8 cellular contexts compared by ENCODE assay signal in genomic region chr7:128030999-128031681, GRCh38. TPM values are rescaled to one million over a fixed set of nuclear protein-coding genes. Genes with fewer than 3 reads are reported as not detected.
DNase-seq lines count a peak whose midpoint lies in the region; ATAC-seq and TF ChIP-seq lines count a peak whose summit lies in the region.

TSS of gene LRRC4 (minus strand) at chr7:128031437. CDS start at chr7:128030640, 797 bp downstream.

- H3K4me1 Mint-ChIP-seq in CD8-positive, alpha-beta T cell (ENCODE audit: low read depth): peaks cover 29% of the 10 kb centered on the region

- no peak within 1 kb of the TSS for H3K27ac Mint-ChIP-seq in CD8-positive, alpha-beta T cell

- no peaks in the 10 kb centered on the region for H4K20me1 ChIP-seq in fibroblast of lung (ENCODE audit: control insufficient read depth, extremely low read depth, insufficient read depth, low read length)

- H3K79me2 ChIP-seq in fibroblast of lung (ENCODE audit: control insufficient read depth, insufficient read depth, low read length): no peaks in the 10 kb centered on the region

- CTCF ChIA-PET in CD8-positive, alpha-beta T cell (lab: Charles Lee): interaction anchor here (0.9 to 1.3 kb wide), 2 partner anchors 322 to 323 kb away, joined by 3 read pairs; no protein-coding TSS in a partner anchor

- peaks cover 10% of the 10 kb centered on the region for H3K36me3 Mint-ChIP-seq in CD8-positive, alpha-beta T cell

- ATAC-seq in CD8-positive, alpha-beta T cell: peak; percentile 21
- ATAC-seq in GM19452 (IDR thresholded peaks at IDR 0.05; ENCODE audit: unreplicated experiment) (peak; percentile 34), HG03565 (IDR thresholded peaks at IDR 0.05; ENCODE audit: unreplicated experiment) (peak; percentile 26)

- no peaks in the 10 kb centered on the region for H3K9me3 ChIP-seq in CD8-positive, alpha-beta T cell (ENCODE audit: low read length)
- no peaks in the 10 kb centered on the region for H3K9me3 ChIP-seq in fibroblast of lung (ENCODE audit: control insufficient read depth, insufficient read depth, low read depth, low read length)

- H3K4me2 ChIP-seq in fibroblast of lung (ENCODE audit: extremely low read depth, insufficient read depth, low read length): peak within 1 kb of the TSS; percentile 76

- H3K27me3 ChIP-seq in CD8-positive, alpha-beta T cell (ENCODE audit: insufficient read depth, low read length): no peaks in the 10 kb centered on the region
- no peaks in the 10 kb centered on the region for H3K27me3 ChIP-seq in fibroblast of lung (ENCODE audit: control insufficient read depth, insufficient read depth, low read length)

- WGBS in urinary bladder: under 1% methylated on average over 83 of the region's 83 CpGs

- in situ Hi-C loops in KBM-7 (cut with MboI; ENCODE audit: low pct_unique_long_range_greater_than_20kb, low sequenced_read_pairs): no loop called here

- peak in 1 of 7 experiments; percentile 24 for DNase-seq in CD8-positive, alpha-beta T cell
- peak; percentile 66 for DNase-seq in activated CD8-positive, alpha-beta memory T cell treated with anti-CD3 and anti-CD28 coated beads, Interleukin-2, amount 50 U/mL, for 48 hours
- DNase-seq in fibroblast of lung (ENCODE audit: low read depth in 2 of 2): peak; percentile 39 to 62
- peak; percentile 78 for DNase-seq in myocyte (ENCODE audit: low read depth)
- no peak for DNase-seq in KBM-7

- H3K9ac ChIP-seq in fibroblast of lung (ENCODE audit: insufficient read depth, low read length): peak within 1 kb of the TSS; percentile 67

- no peaks in the 10 kb centered on the region for H3K36me3 ChIP-seq in CD8-positive, alpha-beta T cell (ENCODE audit: insufficient read depth, low read length)
- H3K36me3 ChIP-seq in fibroblast of lung (ENCODE audit: control insufficient read depth, insufficient read depth, low read length) (peaks cover 2% of the 10 kb centered on the region), urinary bladder (ENCODE audit: insufficient read depth) (no peaks in the 10 kb centered on the region)

- peak within 1 kb of the TSS; percentile 92 for H3K4me3 Mint-ChIP-seq in CD8-positive, alpha-beta T cell

- no peak within 1 kb of the TSS for H3K27ac ChIP-seq in CD8-positive, alpha-beta T cell (ENCODE audit: low read depth, low read length)
- H3K27ac ChIP-seq in fibroblast of lung (ENCODE audit: insufficient read depth, low read length): peak within 1 kb of the TSS; percentile 37
- H3K27ac ChIP-seq in urinary bladder (ENCODE audit: low read depth): no peak within 1 kb of the TSS

- no peak for TF ChIP-seq CTCF in CD8-positive, alpha-beta T cell (IDR thresholded peaks at IDR 0.05)
- TF ChIP-seq CTCF in fibroblast of lung (conservative IDR thresholded peaks at IDR 0.05 in 1 of 2, IDR thresholded peaks at IDR 0.05 in 1 of 2; ENCODE audit: low read depth in 1 of 2, low read length in 2 of 2): no peak

- intact Hi-C loops in CD8-positive, alpha-beta T cell (cut with DNase I, micrococcal nuclease): loop anchor here in 1 of 2 experiments (10.0 kb wide), 1 partner anchor 326 kb away; no protein-coding TSS in a partner anchor

- no peaks in the 10 kb centered on the region for H3K4me1 ChIP-seq in CD8-positive, alpha-beta T cell (ENCODE audit: insufficient read depth, low read length)
- no peaks in the 10 kb centered on the region for H3K4me1 ChIP-seq in fibroblast of lung (ENCODE audit: control insufficient read depth, extremely low read depth, insufficient read depth, low read length)
- peaks cover 2% of the 10 kb centered on the region for H3K4me1 ChIP-seq in urinary bladder (ENCODE audit: insufficient read depth)

- no peaks in the 10 kb centered on the region for H3K9me3 Mint-ChIP-seq in CD8-positive, alpha-beta T cell

- peaks cover 4% of the 10 kb centered on the region for H3K27me3 Mint-ChIP-seq in CD8-positive, alpha-beta T cell (ENCODE audit: low read depth)

- H3K4me3 ChIP-seq in CD8-positive, alpha-beta T cell (ENCODE audit: low read depth, low read length): peak within 1 kb of the TSS; percentile 37
- peak within 1 kb of the TSS; percentile 26 to 58 (median 39) for H3K4me3 ChIP-seq in fibroblast of lung (replicated peaks in 1 of 4; ENCODE audit: control extremely low read depth in 1 of 4, insufficient read depth in 1 of 4, low read depth in 3 of 4, low read length in 4 of 4)
- H3K4me3 ChIP-seq in urinary bladder (ENCODE audit: low read depth, low read length): peak within 1 kb of the TSS; percentile 75

- no peak within 1 kb of the TSS for H2AFZ ChIP-seq in fibroblast of lung (ENCODE audit: low read length)

- POLR2A ChIA-PET in CD8-positive, alpha-beta T cell (lab: Charles Lee): no interaction called here

RNA-seq across cellular contexts. Expression of gene LRRC4, which starts in this region (rescaled TPM):
- 1 to 10 TPM; 1.2 to 1.5 TPM for total RNA-seq in CD8-positive, alpha-beta T cell
- total RNA-seq in fibroblast of lung (0.26 and 0.33 TPM in 2 replicates), myocyte (1.3 and 1.7 TPM in 2 replicates), urinary bladder (3.2 TPM)
- polyA plus RNA-seq in fibroblast of lung (0.20 and 0.96 TPM in 2 replicates), urinary bladder (0.98 TPM)
- 0.12 and 0.96 TPM in 2 replicates for polyA plus RNA-seq in fibroblast of lung (2012)
- 0.59 and 3.3 TPM in 2 replicates for polyA minus RNA-seq in fibroblast of lung (ENCODE audit: low replicate concordance)
- polyA plus RNA-seq in myocyte (2012): 1.9 TPM
